20 cellular contexts compared by ENCODE assay signal in genomic region chr7:2684501-2684900, GRCh38. TPM values are rescaled to one million over a fixed set of nuclear protein-coding genes. Genes with fewer than 3 reads are reported as not detected.
DNase-seq lines count a peak whose midpoint lies in the region; FAIRE-seq and TF ChIP-seq lines count a peak whose summit lies in the region.
"Had no signal": no experiment of that assay in that cellular context is flagged by ENCODE, and none has a peak within 500 bp of the region (broad histone marks: within the 10 kb centered on the region; RNA-seq: fewer than 3 reads in every experiment).

No MANE protein-coding gene starts in this region.

- no peak overlapping the region for H2AFZ ChIP-seq in osteoblast (ENCODE audit: low read length)
- H2AFZ ChIP-seq in PC-9 = no peak overlapping the region

- no peak overlapping the region for H3K4me2 ChIP-seq in osteoblast (ENCODE audit: insufficient read depth, low read length)
- H3K4me2 ChIP-seq in PC-9 = no peak overlapping the region
- H3K4me2 ChIP-seq: A549; BLaER1 treated with 17β-estradiol and CSF1 and Interleukin-3, amounts not matched to agents 10 nM and 100 nM had no signal

- intact Hi-C loops in kidney (cut with DNase I) (no loop called here), PC-9 (cut with micrococcal nuclease; ENCODE audit: unreplicated experiment) (no loop called here)

- POLR2A ChIA-PET in PC-9 (lab: Charles Lee; ENCODE audit: unreplicated experiment) = no interaction called here

- H3K79me2 ChIP-seq in osteoblast (ENCODE audit: insufficient read depth, low read length) = no peaks in the 10 kb centered on the region
- H3K79me2 ChIP-seq in PC-9 (ENCODE audit: low read depth) = no peaks in the 10 kb centered on the region

- H4K20me1 ChIP-seq in osteoblast (ENCODE audit: insufficient read depth, low read length) (peaks cover 2% of the 10 kb centered on the region), PC-9 (ENCODE audit: insufficient read depth) (no peaks in the 10 kb centered on the region)

- H3F3A ChIP-seq in PC-9 (ENCODE audit: insufficient read depth, low read depth) = no peaks in the 10 kb centered on the region

- CTCF ChIA-PET in PC-9 (lab: Charles Lee) = no interaction called here

- H3K27me3 ChIP-seq in osteoblast (ENCODE audit: insufficient read depth, low read length) = peaks cover 20% of the 10 kb centered on the region
- H3K27me3 ChIP-seq in PC-9 (ENCODE audit: insufficient read depth, low read depth) = 0 out of 2 replicates have a peak, but pooled peaks cover 7% of the 10 kb centered on the region

- H3K9ac ChIP-seq in kidney (ENCODE audit: low read length in 2 of 2) = no peak overlapping the region
- H3K9ac ChIP-seq: BLaER1 treated with 17β-estradiol and CSF1 and Interleukin-3, amounts not matched to agents 10 nM and 100 nM had no signal

- H3K9me2 ChIP-seq in PC-9 (ENCODE audit: insufficient read depth) = no peaks in the 10 kb centered on the region

- peaks cover 0 to 8% of the 10 kb centered on the region in 2 donors for H3K4me1 ChIP-seq in kidney (ENCODE audit: control insufficient read depth in 1 of 2, insufficient read depth in 1 of 2, low read depth in 1 of 2, low read length in 2 of 2)
- H3K4me1 ChIP-seq in osteoblast (ENCODE audit: insufficient read depth, low read length) = peaks cover 21% of the 10 kb centered on the region
- H3K4me1 ChIP-seq in PC-9 (replicated peaks; ENCODE audit: insufficient read depth) = no peaks in the 10 kb centered on the region
- H3K4me1 ChIP-seq: A549, Caco-2 had no signal

- no peak for FAIRE-seq in kidney (lab: Jason Lieb, UNC)
- peak; percentile 50 for FAIRE-seq in urothelium cell line (lab: Jason Lieb, UNC)
- FAIRE-seq: A549, D721Med, G401.6, GM12891, GM19239 had no signal

- DNase-seq in kidney (peak; percentile 64), osteoblast (ENCODE audit: insufficient read length, low spot score, missing footprints) (peak; percentile 52), urothelium cell line (ENCODE audit: low spot score) (no peak), PC-9 (no peak), NCI-H128 (lab: John Stamatoyannopoulos, UW; ENCODE audit: unreplicated experiment) (no peak)
- DNase-seq: AML-193; Caco-2; Calu3; CD4-positive, alpha-beta T cell; CD8-positive, alpha-beta T cell; DMS79 treated with DMSO at 0.1 percent for 48 hours; GF-D8 had no signal

- H3K36me3 ChIP-seq in kidney (ENCODE audit: control insufficient read depth in 1 of 2, insufficient read depth in 2 of 2, low read length in 2 of 2) (no peaks in the 10 kb centered on the region), osteoblast (ENCODE audit: insufficient read depth, low read length) (no peaks in the 10 kb centered on the region), PC-9 (ENCODE audit: low read depth) (no peaks in the 10 kb centered on the region)
- H3K36me3 ChIP-seq: BLaER1 treated with 17β-estradiol and CSF1 and Interleukin-3, amounts not matched to agents 10 nM and 100 nM had no signal

- no TSS peak for BruUV-seq in PC-9 (replicated peaks; lab: Mats Ljungman, UMichigan)

- H3K9me3 ChIP-seq in kidney (ENCODE audit: control insufficient read depth in 1 of 2, low read length in 2 of 2) (no peaks in the 10 kb centered on the region), osteoblast (ENCODE audit: low read depth, low read length) (no peaks in the 10 kb centered on the region), PC-9 (ENCODE audit: insufficient read depth, low read depth) (no peaks in the 10 kb centered on the region)
- H3K9me3 ChIP-seq: A549; BLaER1 treated with 17β-estradiol and CSF1 and Interleukin-3, amounts not matched to agents 10 nM and 100 nM; Caco-2 had no signal

- H3K27ac ChIP-seq in kidney (ENCODE audit: low read depth in 2 of 2, low read length in 2 of 2) = no peak overlapping the region
- H3K27ac ChIP-seq in osteoblast (ENCODE audit: low read depth, low read length) = no peak overlapping the region
- no peak overlapping the region for H3K27ac ChIP-seq in PC-9
- H3K27ac ChIP-seq: 22Rv1; A549; BLaER1 treated with 17β-estradiol and CSF1 and Interleukin-3, amounts not matched to agents 10 nM and 100 nM; C4-2B had no signal

- no peak for TF ChIP-seq CTCF in kidney (IDR thresholded peaks at IDR 0.05; ENCODE audit: borderline replicate concordance, extremely low read depth, insufficient read depth)
- TF ChIP-seq CTCF in osteoblast (IDR thresholded peaks at IDR 0.05; ENCODE audit: extremely low read depth, low read depth, low read length) = no peak
- TF ChIP-seq CTCF in PC-9 (conservative IDR thresholded peaks at IDR 0.05) = no peak

- H3K4me3 ChIP-seq in kidney (ENCODE audit: low read length in 2 of 2) (no peak overlapping the region), osteoblast (ENCODE audit: insufficient read depth, low read length) (no peak overlapping the region), PC-9 (no peak overlapping the region)
- H3K4me3 ChIP-seq: A549; BLaER1 treated with 17β-estradiol and CSF1 and Interleukin-3, amounts not matched to agents 10 nM and 100 nM had no signal

RNA-seq across cellular contexts. Expression of gene AMZ1, which starts 3.5 kb away (rescaled TPM):
- 0.16 TPM for total RNA-seq in kidney
- not detected for polyA plus RNA-seq in kidney (ENCODE audit: insufficient read depth, low read depth, low replicate concordance)
- total RNA-seq in osteoblast = 2.1 and 2.5 TPM in 2 replicates
- total RNA-seq in PC-9 (2021) = 0.50 TPM in 1 of 2 replicates, not detected in the other

RNA-seq across cellular contexts. Expression of gene TTYH3, which starts 52.7 kb away (rescaled TPM):
- total RNA-seq in kidney (55.0 TPM), osteoblast (28.3 and 29.0 TPM in 2 replicates), PC-9 (2021) (109 and 114 TPM in 2 replicates)
- polyA plus RNA-seq in kidney (ENCODE audit: insufficient read depth, low read depth, low replicate concordance) = 22.5 TPM

Comparison
In these comparisons a context has a peak if more than half of its experiments do, and no peak if none do; other contexts are left out.
1. DNase-seq: peak in kidney (single experiment) and osteoblast (single experiment); none in urothelium cell line (single experiment), PC-9 (0 of 2) and NCI-H128 (single experiment).